ENCODE assay signal across 9 cellular contexts in genomic region chr22:39543095-39543494, GRCh38. TPM values are rescaled to one million over a fixed set of nuclear protein-coding genes. Genes with fewer than 3 reads are reported as not detected.
A peak's percentile ranks its signal among the peaks of the same experiment; 100 is the strongest.
DNase-seq lines count a peak whose midpoint lies in the region; ATAC-seq and TF ChIP-seq lines count a peak whose summit lies in the region.
"Had no signal": no experiment of that assay in that cellular context is flagged by ENCODE, and none has a peak within 500 bp of the region (broad histone marks: within the 10 kb centered on the region; RNA-seq: fewer than 3 reads in every experiment).

No MANE protein-coding gene starts in this region.

- no peak overlapping the region for H3K27ac Mint-ChIP-seq in neural crest cell (ENCODE audit: unreplicated experiment)

- DNase-seq in activated CD4-positive, alpha-beta T cell treated with anti-CD3 and anti-CD28 coated beads for 48 hours, result peak; percentile 49
- no peak for DNase-seq in activated CD4-positive, alpha-beta T cell treated with anti-CD3 and anti-CD28 coated beads for 4 hours
- DNase-seq in MG63, result peak; percentile 33
- no peak for DNase-seq in astrocyte of the spinal cord (ENCODE audit: low read depth, low spot score)
- peak; percentile 49 for DNase-seq in neural crest cell (ENCODE audit: low read depth, low spot score)
- no peak for DNase-seq in posterior vena cava (ENCODE audit: low spot score)
- no peak for DNase-seq in GM19240 (ENCODE audit: insufficient read length, low spot score)
- DNase-seq: head of caudate nucleus had no signal

- intact Hi-C loops in posterior vena cava (cut with DNase I), result no loop called here

- no peaks in the 10 kb centered on the region for H3K9me3 ChIP-seq in MG63

- peaks cover 3% of the 10 kb centered on the region for H3K4me1 Mint-ChIP-seq in neural crest cell

- H3K27me3 ChIP-seq in MG63, result no peaks in the 10 kb centered on the region

- no peaks in the 10 kb centered on the region for H3K9me3 Mint-ChIP-seq in neural crest cell

- no peak for ATAC-seq in GM21737 (IDR thresholded peaks at IDR 0.05; ENCODE audit: unreplicated experiment)

- H3K36me3 Mint-ChIP-seq in neural crest cell (ENCODE audit: low read depth), result no peaks in the 10 kb centered on the region

- H3K27me3 Mint-ChIP-seq in neural crest cell (ENCODE audit: low read depth), result peaks cover 54% of the 10 kb centered on the region

- H3K4me3 ChIP-seq in MG63 (no peak overlapping the region), astrocyte of the spinal cord (ENCODE audit: low read depth, low read length) (no peak overlapping the region)

- in situ Hi-C loops in astrocyte of the spinal cord (cut with HindIII; ENCODE audit: low sequenced_read_pairs), result no loop called here

- peak overlapping the region; percentile 54 for H3K4me3 Mint-ChIP-seq in neural crest cell

- TF ChIP-seq CTCF in astrocyte of the spinal cord (IDR thresholded peaks at IDR 0.05; ENCODE audit: low read depth, low read length) (peak; percentile 64), neural crest cell (conservative IDR thresholded peaks at IDR 0.05) (peak; percentile 57)

- H3K36me3 ChIP-seq in MG63, result no peaks in the 10 kb centered on the region

RNA-seq across cellular contexts. Expression of gene RPS19BP1, which starts 10.5 kb away (rescaled TPM):
- 138 and 161 TPM in 2 replicates for total RNA-seq in MG63 (2014; rRNA removed; shearing (Covaris generic); ENCODE audit: low replicate concordance)
- total RNA-seq in neural crest cell (67.5 and 72.6 TPM in 2 replicates), posterior vena cava (10 to 100 TPM; 49.9 to 54.4 TPM)

RNA-seq across cellular contexts. Expression of gene ATF4, which starts 22.7 kb away (rescaled TPM):
- total RNA-seq in MG63 (2014; rRNA removed; shearing (Covaris generic); ENCODE audit: low replicate concordance), result 345 and 436 TPM in 2 replicates
- 363 and 364 TPM in 2 replicates for total RNA-seq in neural crest cell
- total RNA-seq in posterior vena cava, result 100 to 1,000 TPM; 414 to 565 TPM

RNA-seq across cellular contexts. Expression of gene CACNA1I, which starts 27.5 kb away (rescaled TPM):
- not detected in 2 replicates for total RNA-seq in MG63 (2014; rRNA removed; shearing (Covaris generic); ENCODE audit: low replicate concordance)
- 0.07 TPM in 2 replicates for total RNA-seq in neural crest cell
- under 1 TPM; 0.05 to 0.09 TPM for total RNA-seq in posterior vena cava

RNA-seq across cellular contexts. Expression of gene MIEF1, which starts 41.0 kb away (rescaled TPM):
- 32.3 and 32.7 TPM in 2 replicates for total RNA-seq in MG63 (2014; rRNA removed; shearing (Covaris generic); ENCODE audit: low replicate concordance)
- total RNA-seq in neural crest cell (43.3 and 45.0 TPM in 2 replicates), posterior vena cava (10 to 100 TPM; 16.5 to 16.8 TPM)

Comparison
In these comparisons a context has a peak if more than half of its experiments do, and no peak if none do; other contexts are left out.
1. DNase-seq: peak in activated CD4-positive, alpha-beta T cell treated with anti-CD3 and anti-CD28 coated beads for 48 hours (single experiment), MG63 (single experiment) and neural crest cell (single experiment); none in activated CD4-positive, alpha-beta T cell treated with anti-CD3 and anti-CD28 coated beads for 4 hours (0 of 2), astrocyte of the spinal cord (single experiment), posterior vena cava (single experiment) and GM19240 (single experiment).